20 cellular contexts compared by ENCODE assay signal in the genomic region with DNA sequence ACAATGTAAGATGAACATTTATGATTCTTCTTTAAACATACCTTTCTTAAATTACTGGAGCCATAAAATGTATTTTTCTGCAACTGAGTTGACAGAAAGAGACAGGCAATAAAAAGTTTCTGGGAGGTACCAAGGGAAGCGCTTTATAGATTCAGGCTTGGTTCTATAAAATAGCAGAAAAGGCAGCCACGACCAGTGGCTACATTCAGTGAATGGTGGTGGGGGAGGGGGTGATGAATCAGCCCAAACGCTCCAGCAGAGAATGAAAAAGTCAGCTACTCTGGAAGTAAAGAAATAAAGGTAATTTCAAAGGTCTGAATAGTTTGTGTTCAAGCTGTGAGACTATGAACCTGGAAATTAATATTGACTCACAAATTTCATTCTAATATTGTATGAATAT.
"Had no signal": no experiment of that assay in that cellular context is flagged by ENCODE, and none has a peak within 500 bp of the region (broad histone marks: within the 10 kb centered on the region; RNA-seq: fewer than 3 reads in every experiment).

No MANE protein-coding gene starts in this region.

- H3K27me3 Mint-ChIP-seq: naive B cell; stimulated activated memory B cell treated with anti-CD40 and anti-IgM and Interleukin-4, amounts not matched to agents 10 μg/mL and 1 μg/mL and 100 μg/mL, for 72 hours; stimulated activated naive CD8-positive, alpha-beta T cell treated with anti-CD3 and anti-CD28 coated beads, Interleukin-15, Interleukin-2, amounts not matched to agents 100 ng/mL and 50 ng/mL, for 24 hours had no signal

- H3K9me3 Mint-ChIP-seq: nephron had no signal

- H3K36me3 Mint-ChIP-seq: naive B cell; stimulated activated memory B cell treated with anti-CD40 and anti-IgM and Interleukin-4, amounts not matched to agents 10 μg/mL and 1 μg/mL and 100 μg/mL, for 72 hours had no signal

- H3K4me3 Mint-ChIP-seq: naive B cell; nephron; stimulated activated memory B cell treated with anti-CD40 and anti-IgM and Interleukin-4, amounts not matched to agents 10 μg/mL and 1 μg/mL and 100 μg/mL, for 72 hours; stimulated activated naive CD8-positive, alpha-beta T cell treated with anti-CD3 and anti-CD28 coated beads, Interleukin-15, Interleukin-2, amounts not matched to agents 100 ng/mL and 50 ng/mL, for 24 hours had no signal

- DNase-seq: cortex of kidney; dorsolateral prefrontal cortex; effector CD8-positive, alpha-beta T cell; foreskin melanocyte; heart right ventricle; left colon; left ventricle myocardium superior; mesenchymal stem cell; naive B cell; spleen; stimulated activated CD4-positive, alpha-beta T cell treated with anti-CD3 and anti-CD28 coated beads, Interleukin-15, amount 100 ng/mL, for 24 hours; stimulated activated CD4-positive, alpha-beta T cell treated with anti-CD3 and anti-CD28 coated beads, Interleukin-1b, Interleukin-23, amount 100 ng/mL, for 48 hours; stimulated activated CD4-positive, alpha-beta T cell treated with anti-CD3 and anti-CD28 coated beads, Interleukin-4, amount 100 ng/mL, for 24 hours; tibial artery; upper lobe of left lung; uterus had no signal

- H3K27ac Mint-ChIP-seq: naive B cell; nephron; stimulated activated memory B cell treated with anti-CD40 and anti-IgM and Interleukin-4, amounts not matched to agents 10 μg/mL and 1 μg/mL and 100 μg/mL, for 72 hours; stimulated activated naive CD8-positive, alpha-beta T cell treated with anti-CD3 and anti-CD28 coated beads, Interleukin-15, Interleukin-2, amounts not matched to agents 100 ng/mL and 50 ng/mL, for 24 hours had no signal

- H3K4me1 Mint-ChIP-seq: naive B cell; stimulated activated memory B cell treated with anti-CD40 and anti-IgM and Interleukin-4, amounts not matched to agents 10 μg/mL and 1 μg/mL and 100 μg/mL, for 72 hours had no signal

- ATAC-seq: heart right ventricle; left colon; left ventricle myocardium superior; sciatic nerve; stimulated activated memory B cell treated with anti-CD40 and anti-IgM and Interleukin-4, amounts not matched to agents 10 μg/mL and 1 μg/mL and 100 μg/mL, for 72 hours had no signal
